Comparison of ENCODE assay signal across 15 cellular contexts in the genomic region with DNA sequence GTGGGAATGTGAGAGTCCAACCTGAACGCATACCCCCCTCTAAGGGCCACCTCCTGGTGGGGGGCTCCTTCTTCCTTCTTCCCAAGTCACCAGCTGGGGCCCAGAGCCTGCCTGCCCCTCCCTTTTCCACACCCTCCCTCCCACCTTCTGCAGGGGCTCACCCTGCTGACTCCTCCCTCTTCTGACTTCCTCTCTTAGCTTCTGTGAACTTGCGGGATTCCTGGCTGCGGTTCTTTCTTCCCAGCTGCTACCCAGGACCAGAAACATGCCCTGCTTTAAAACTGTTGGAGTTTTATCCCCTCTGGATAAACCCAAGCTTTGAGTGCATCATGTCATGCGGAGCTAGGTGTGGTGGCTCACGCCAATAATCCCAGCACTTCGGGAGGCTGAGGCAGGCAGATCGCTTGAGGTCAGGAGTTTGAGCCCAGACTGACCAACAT. TPM values are rescaled to one million over a fixed set of nuclear protein-coding genes. Genes with fewer than 3 reads are reported as not detected.
DNase-seq lines count a peak whose midpoint lies in the region; ATAC-seq and TF ChIP-seq lines count a peak whose summit lies in the region.
"Had no signal": no experiment of that assay in that cellular context is flagged by ENCODE, and none has a peak within 500 bp of the region (broad histone marks: within the 10 kb centered on the region; RNA-seq: fewer than 3 reads in every experiment).

No MANE protein-coding gene starts in this region.

- H3K4me3 Mint-ChIP-seq in T-cell, result peak overlapping the region; percentile 41 to 73 (median 59)
- H3K4me3 Mint-ChIP-seq: mesothelial cell of epicardium had no signal

- H3K27ac Mint-ChIP-seq in T-cell, result no peak overlapping the region
- H3K27ac Mint-ChIP-seq: mesothelial cell of epicardium had no signal

- DNase-seq in NOMO-1 (lab: John Stamatoyannopoulos, UW; ENCODE audit: unreplicated experiment in 2 of 2), result peak; percentile 15 to 29
- no peak for DNase-seq in NOMO-1 treated with dmso at 0.1 percent for 144 hours (lab: John Stamatoyannopoulos, UW; ENCODE audit: unreplicated experiment)
- no peak for DNase-seq in T-cell
- DNase-seq in iPS-NIHi11 (ENCODE audit: low spot score), result peak; percentile 59
- DNase-seq in NCI-H187 (lab: John Stamatoyannopoulos, UW), result no peak
- no peak for DNase-seq in A673 (ENCODE audit: low spot score)
- DNase-seq: DMS 273 treated with DMSO at 0.1 percent for 48 hours, immature natural killer cell, tibial artery had no signal

- H3K9me3 ChIP-seq in DOHH2 (ENCODE audit: control insufficient read depth, insufficient read depth, low read length), result no peaks in the 10 kb centered on the region
- H3K9me3 ChIP-seq in A673 (ENCODE audit: low read depth, low read length, poor library complexity, severe bottlenecking), result no peaks in the 10 kb centered on the region
- H3K9me3 ChIP-seq: tibial artery had no signal

- H3K4me2 ChIP-seq in DOHH2 (ENCODE audit: low read length), result peak overlapping the region; percentile 57
- H3K4me2 ChIP-seq: smooth muscle cell had no signal

- H3K9me2 ChIP-seq in DOHH2 (replicated peaks; ENCODE audit: control insufficient read depth, low read length), result no peaks in the 10 kb centered on the region

- TF ChIP-seq CTCF in DOHH2 (IDR thresholded peaks at IDR 0.05; ENCODE audit: low read depth, low read length, poor library complexity, severe bottlenecking) (no peak), A673 (conservative IDR thresholded peaks at IDR 0.05; ENCODE audit: low read depth, low read length) (no peak)

- no TSS peak for BruUV-seq in A673 (replicated peaks; lab: Mats Ljungman, UMichigan)

- POLR2A ChIA-PET in T-cell (lab: Charles Lee), result interaction anchor here in 1 of 2 donors (0.6 kb wide), 1 partner anchor 54 kb away, joined by 3 read pairs; a partner anchor contains a TSS
- POLR2A ChIA-PET in A673 (lab: Charles Lee; ENCODE audit: low non-redundant PET), result no interaction called here

- peaks cover 23% of the 10 kb centered on the region for H3K4me1 ChIP-seq in DOHH2 (ENCODE audit: control insufficient read depth, low read length)
- peaks cover 3% of the 10 kb centered on the region for H3K4me1 ChIP-seq in A673 (ENCODE audit: insufficient read depth, low read length, poor library complexity, severe bottlenecking)
- H3K4me1 ChIP-seq: tibial artery had no signal

- no peaks in the 10 kb centered on the region for H3K79me2 ChIP-seq in DOHH2 (ENCODE audit: control insufficient read depth, low read length)

- no peaks in the 10 kb centered on the region for H3K9me3 Mint-ChIP-seq in T-cell
- H3K9me3 Mint-ChIP-seq: immature natural killer cell, mesothelial cell of epicardium had no signal

- H3K4me3 ChIP-seq in DOHH2 (ENCODE audit: low read length) (peak overlapping the region; percentile 24; the same call in 1 of the 2 replicates), A673 (ENCODE audit: low read depth, low read length, poor library complexity, severe bottlenecking) (no peak overlapping the region)
- H3K4me3 ChIP-seq: smooth muscle cell, tibial artery had no signal

- H4K20me1 ChIP-seq in DOHH2 (ENCODE audit: control insufficient read depth, insufficient read depth, low read depth, low read length), result no peaks in the 10 kb centered on the region

- intact Hi-C loops in A673 (cut with micrococcal nuclease; ENCODE audit: unreplicated experiment), result no loop called here

- H3K27ac ChIP-seq in DOHH2 (ENCODE audit: low read depth, low read length), result no peak overlapping the region
- H3K27ac ChIP-seq in A673 (ENCODE audit: low read depth, low read length, poor library complexity, severe bottlenecking), result no peak overlapping the region
- H3K27ac ChIP-seq: tibial artery had no signal

- H3K4me1 Mint-ChIP-seq in T-cell, result peaks cover 19 to 26% (median 20%) of the 10 kb centered on the region in 3 donors

- no peaks in the 10 kb centered on the region for H3K36me3 Mint-ChIP-seq in T-cell
- H3K36me3 Mint-ChIP-seq: immature natural killer cell, mesothelial cell of epicardium had no signal

- H3K27me3 ChIP-seq in DOHH2 (ENCODE audit: control insufficient read depth, low read length) (peaks cover 11% of the 10 kb centered on the region), A673 (replicated peaks; ENCODE audit: insufficient read depth, low read depth, low read length, poor library complexity) (no peaks in the 10 kb centered on the region)

- H3F3A ChIP-seq in DOHH2 (ENCODE audit: control insufficient read depth, insufficient read depth), result no peaks in the 10 kb centered on the region

- peaks cover 5% of the 10 kb centered on the region in 2 donors for H3K27me3 Mint-ChIP-seq in T-cell

- peak; percentile 51 to 72 (median 69) for ATAC-seq in T-cell (replicated peaks in 1 of 4)
- ATAC-seq in GM19351 (IDR thresholded peaks at IDR 0.05; ENCODE audit: unreplicated experiment), result no peak

- H3K36me3 ChIP-seq in DOHH2 (ENCODE audit: control insufficient read depth, low read length) (no peaks in the 10 kb centered on the region), A673 (ENCODE audit: insufficient read depth, low read length, poor library complexity, severe bottlenecking) (no peaks in the 10 kb centered on the region)
- H3K36me3 ChIP-seq: tibial artery had no signal

- CTCF ChIA-PET in T-cell (lab: Charles Lee), result interaction anchor here (0.5 to 0.6 kb wide), 2 partner anchors 11 to 14 kb away, joined by 3 to 4 read pairs; no protein-coding TSS in a partner anchor
- CTCF ChIA-PET in A673 (lab: Charles Lee), result interaction anchor here (0.6 kb wide), 1 partner anchor 15 kb away, joined by 3 read pairs; no protein-coding TSS in a partner anchor

RNA-seq across cellular contexts. Expression of a gene that starts 10.2 kb away (rescaled TPM):
- total RNA-seq in T-cell (under 1 TPM in 2 of 5 donors, not detected in 3; 0.16 to 0.25 TPM), A673 (2021) (not detected in 2 replicates)
- total RNA-seq: mesothelial cell of epicardium, NCI-H460, osteoblast, smooth muscle cell had no signal

RNA-seq across cellular contexts. Expression of a gene that starts 23.5 kb away (rescaled TPM):
- under 1 TPM in 3 of 5 donors, not detected in 2; 0.14 to 0.76 (median 0.41) TPM for total RNA-seq in T-cell
- total RNA-seq in A673 (2021), result not detected in 2 replicates
- total RNA-seq: NCI-H460 had no signal

RNA-seq across cellular contexts. Expression of a gene that starts 40.9 kb away (rescaled TPM):
- total RNA-seq in T-cell (1 to 10 TPM in 3 of 5 donors, under 1 TPM in 2; 0.29 to 1.6 (median 1.0) TPM), A673 (2021) (0.39 and 0.43 TPM in 2 replicates)

RNA-seq across cellular contexts. Expression of a gene that starts 54.0 kb away (rescaled TPM):
- total RNA-seq in T-cell (10 to 100 TPM; 46.4 to 61.1 (median 56.8) TPM), A673 (2021) (38.5 TPM in 2 replicates)

Comparison
In these comparisons a context has a peak if more than half of its experiments do, and no peak if none do; other contexts are left out.
1. DNase-seq: peak in NOMO-1 (2 of 2) and iPS-NIHi11 (single experiment); none in NOMO-1 treated with dmso at 0.1 percent for 144 hours (single experiment), T-cell (0 of 34), NCI-H187 (0 of 2) and A673 (single experiment).